ENCODE assay signal across 13 cellular contexts in the genomic region with DNA sequence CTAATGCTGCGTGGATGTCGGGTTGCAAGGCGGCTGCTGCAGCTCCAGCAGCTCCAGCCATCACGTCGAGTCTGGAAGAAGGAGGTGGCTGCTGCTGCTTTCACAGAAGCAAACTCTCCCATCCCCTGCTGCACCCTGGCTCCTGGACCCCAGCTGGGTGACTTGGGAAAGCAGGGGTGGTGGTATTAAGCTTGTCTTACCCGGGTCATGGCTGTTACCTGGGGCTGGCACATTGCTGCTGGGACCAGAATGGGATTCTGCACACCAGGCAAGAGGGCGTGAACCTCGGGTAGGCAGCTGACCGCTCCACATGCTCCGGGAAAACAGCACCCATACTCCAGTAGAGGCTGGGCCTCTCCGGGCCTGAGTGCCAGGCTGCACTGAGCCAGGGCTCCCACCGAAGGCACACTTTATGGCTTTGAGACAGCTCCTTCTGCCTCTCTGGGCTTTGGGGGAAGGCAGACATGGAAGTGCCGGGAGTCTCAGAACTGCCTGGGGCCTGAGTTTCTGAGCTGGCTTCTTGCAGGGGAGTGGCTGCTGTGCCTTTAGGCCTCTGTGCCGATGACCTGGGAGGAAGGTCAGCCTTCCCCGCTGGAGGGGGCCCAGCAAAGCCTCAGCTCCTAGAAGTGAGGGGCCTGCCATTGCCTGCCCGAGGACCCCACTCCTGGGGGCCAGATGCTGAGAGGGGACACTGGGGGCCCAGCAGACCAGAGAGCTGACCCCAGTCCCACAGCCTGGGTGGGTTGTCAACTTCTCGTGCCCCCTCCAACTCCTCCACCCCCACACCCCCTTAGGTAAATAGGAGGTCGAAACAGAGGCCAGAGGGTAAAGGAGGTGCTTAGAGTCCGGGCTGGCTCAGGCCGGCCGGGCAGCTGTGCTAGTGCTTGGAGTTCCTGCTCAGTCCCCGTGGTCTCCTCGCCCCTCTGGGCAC. TPM values are rescaled to one million over a fixed set of nuclear protein-coding genes. Genes with fewer than 3 reads are reported as not detected.
A peak's percentile ranks its signal among the peaks of the same experiment; 100 is the strongest.
DNase-seq lines count a peak whose midpoint lies in the region; ATAC-seq and TF ChIP-seq lines count a peak whose summit lies in the region.
"Had no signal": no experiment of that assay in that cellular context is flagged by ENCODE, and none has a peak within 500 bp of the region (broad histone marks: within the 10 kb centered on the region; RNA-seq: fewer than 3 reads in every experiment).

No MANE protein-coding gene starts in this region.

- H3K79me2 ChIP-seq in KMS-11 (ENCODE audit: insufficient read depth, low read depth) = no peaks in the 10 kb centered on the region

- H3K9me3 Mint-ChIP-seq in progenitor cell of endocrine pancreas (ENCODE audit: low read depth) = no peaks in the 10 kb centered on the region
- H3K9me3 Mint-ChIP-seq in activated CD8-positive, alpha-beta memory T cell treated with anti-CD3 and anti-CD28 coated beads, Interleukin-2, amount 10 ng/mL, durations not matched to agents 7 days and 5 days (ENCODE audit: low read depth) = no peaks in the 10 kb centered on the region
- no peaks in the 10 kb centered on the region for H3K9me3 Mint-ChIP-seq in activated T-helper 2 cell treated with anti-CD3 and anti-CD28 coated beads, Interferon-gamma antibody, Interleukin-2, Interleukin-4, amounts not matched to agents 10 μg/mL and 5 μg/mL and 100 μg/mL, durations not matched to agents 14 hours and 24 hours and 36 hours
- H3K9me3 Mint-ChIP-seq: activated T-cell treated with anti-CD3 and anti-CD28 coated beads, Interleukin-2, amount 50 U/mL, for 24 hours had no signal

- TF ChIP-seq POLR2A in erythroblast (IDR thresholded peaks at IDR 0.05; ENCODE audit: low read length) = peak; percentile 68

- H2AFZ ChIP-seq in KMS-11 (ENCODE audit: low read depth) = no peak overlapping the region

- no peak for ATAC-seq in activated CD8-positive, alpha-beta memory T cell treated with anti-CD3 and anti-CD28 coated beads, Interleukin-2, amount 10 ng/mL, durations not matched to agents 7 days and 5 days

- peak overlapping the region in 2 of 11 experiments; percentile 31 to 56; a peak in 2 of 22 replicates for H3K9ac ChIP-seq in BLaER1 treated with 17β-estradiol and CSF1 and Interleukin-3, amounts not matched to agents 10 nM and 100 nM
- no peak overlapping the region for H3K9ac ChIP-seq in KMS-11

- peaks cover under 1 to 12% (median 8%) of the 10 kb centered on the region in 11 experiments; a peak in 18 of 22 replicates for H3K36me3 ChIP-seq in BLaER1 treated with 17β-estradiol and CSF1 and Interleukin-3, amounts not matched to agents 10 nM and 100 nM
- H3K36me3 ChIP-seq in KMS-11 (ENCODE audit: insufficient read depth) = no peaks in the 10 kb centered on the region
- H3K36me3 ChIP-seq: Peyer's patch had no signal

- intact Hi-C loops in activated T-helper 2 cell treated with anti-CD3 and anti-CD28 coated beads, Interferon-gamma antibody, Interleukin-2, Interleukin-4, amounts not matched to agents 10 μg/mL and 5 μg/mL and 100 μg/mL, durations not matched to agents 14 hours and 24 hours and 36 hours (cut with micrococcal nuclease) = loop anchor here (2.0 to 10.0 kb wide), 2 partner anchors 23 to 131 kb away; partner anchors contain the start of genes C1orf174 and LRRC47

- peaks cover 4% of the 10 kb centered on the region for H3K27me3 Mint-ChIP-seq in progenitor cell of endocrine pancreas
- H3K27me3 Mint-ChIP-seq in activated CD8-positive, alpha-beta memory T cell treated with anti-CD3 and anti-CD28 coated beads, Interleukin-2, amount 10 ng/mL, durations not matched to agents 7 days and 5 days = no peaks in the 10 kb centered on the region
- H3K27me3 Mint-ChIP-seq in activated T-helper 2 cell treated with anti-CD3 and anti-CD28 coated beads, Interferon-gamma antibody, Interleukin-2, Interleukin-4, amounts not matched to agents 10 μg/mL and 5 μg/mL and 100 μg/mL, durations not matched to agents 14 hours and 24 hours and 36 hours (ENCODE audit: low read depth) = no peaks in the 10 kb centered on the region
- H3K27me3 Mint-ChIP-seq: activated T-cell treated with anti-CD3 and anti-CD28 coated beads, Interleukin-2, amount 50 U/mL, for 24 hours had no signal

- H3K36me3 Mint-ChIP-seq in progenitor cell of endocrine pancreas (ENCODE audit: insufficient read depth) = no peaks in the 10 kb centered on the region
- no peaks in the 10 kb centered on the region for H3K36me3 Mint-ChIP-seq in activated CD8-positive, alpha-beta memory T cell treated with anti-CD3 and anti-CD28 coated beads, Interleukin-2, amount 10 ng/mL, durations not matched to agents 7 days and 5 days
- no peaks in the 10 kb centered on the region for H3K36me3 Mint-ChIP-seq in activated T-helper 2 cell treated with anti-CD3 and anti-CD28 coated beads, Interferon-gamma antibody, Interleukin-2, Interleukin-4, amounts not matched to agents 10 μg/mL and 5 μg/mL and 100 μg/mL, durations not matched to agents 14 hours and 24 hours and 36 hours (ENCODE audit: low read depth)

- DNase-seq in erythroblast (lab: John Stamatoyannopoulos, UW) (peak; percentile 56 to 58), progenitor cell of endocrine pancreas (ENCODE audit: low spot score, unreplicated experiment) (no peak), islet precursor cell (no peak), GM03348 (ENCODE audit: low spot score) (no peak)
- DNase-seq in activated CD8-positive, alpha-beta memory T cell treated with anti-CD3 and anti-CD28 coated beads, Interleukin-2, amount 10 ng/mL, durations not matched to agents 7 days and 5 days = no peak
- no peak for DNase-seq in activated T-helper 2 cell treated with anti-CD3 and anti-CD28 coated beads, Interferon-gamma antibody, Interleukin-2, Interleukin-4, amounts not matched to agents 10 μg/mL and 5 μg/mL and 100 μg/mL, durations not matched to agents 14 hours and 24 hours and 36 hours (ENCODE audit: low spot score)
- DNase-seq: NCI-H2029 treated with DMSO at 0.1 percent for 48 hours had no signal

- peaks cover 0 to 5% (median 0%) of the 10 kb centered on the region in 11 experiments; a peak in 3 of 22 replicates for H3K27me3 ChIP-seq in BLaER1 treated with 17β-estradiol and CSF1 and Interleukin-3, amounts not matched to agents 10 nM and 100 nM
- peaks cover 23% of the 10 kb centered on the region for H3K27me3 ChIP-seq in KMS-11 (ENCODE audit: insufficient read depth, low read depth)
- H3K27me3 ChIP-seq: right lobe of liver had no signal

- CTCF ChIA-PET in activated CD8-positive, alpha-beta memory T cell treated with anti-CD3 and anti-CD28 coated beads, Interleukin-2, amount 10 ng/mL, durations not matched to agents 7 days and 5 days (lab: Charles Lee) = interaction anchor here (1.0 to 3.9 kb wide), 2 partner anchors 22 to 29 kb away, joined by 3 to 25 read pairs; partner anchors contain the start of gene LRRC47

- H3K9me3 ChIP-seq in BLaER1 treated with 17β-estradiol and CSF1 and Interleukin-3, amounts not matched to agents 10 nM and 100 nM (replicated peaks in 1 of 11) = no peaks in the 10 kb centered on the region
- H3K9me3 ChIP-seq: Peyer's patch, right lobe of liver had no signal

- H3K4me3 Mint-ChIP-seq in progenitor cell of endocrine pancreas (ENCODE audit: low read depth) = peak overlapping the region; percentile 65
- no peak overlapping the region for H3K4me3 Mint-ChIP-seq in activated CD8-positive, alpha-beta memory T cell treated with anti-CD3 and anti-CD28 coated beads, Interleukin-2, amount 10 ng/mL, durations not matched to agents 7 days and 5 days
- H3K4me3 Mint-ChIP-seq in activated T-helper 2 cell treated with anti-CD3 and anti-CD28 coated beads, Interferon-gamma antibody, Interleukin-2, Interleukin-4, amounts not matched to agents 10 μg/mL and 5 μg/mL and 100 μg/mL, durations not matched to agents 14 hours and 24 hours and 36 hours (ENCODE audit: low read depth) = no peak overlapping the region

- peaks cover 4% of the 10 kb centered on the region for H3K4me1 Mint-ChIP-seq in progenitor cell of endocrine pancreas (ENCODE audit: low read depth)
- H3K4me1 Mint-ChIP-seq in activated CD8-positive, alpha-beta memory T cell treated with anti-CD3 and anti-CD28 coated beads, Interleukin-2, amount 10 ng/mL, durations not matched to agents 7 days and 5 days = peaks cover 2% of the 10 kb centered on the region
- H3K4me1 Mint-ChIP-seq in activated T-helper 2 cell treated with anti-CD3 and anti-CD28 coated beads, Interferon-gamma antibody, Interleukin-2, Interleukin-4, amounts not matched to agents 10 μg/mL and 5 μg/mL and 100 μg/mL, durations not matched to agents 14 hours and 24 hours and 36 hours (ENCODE audit: low read depth) = peaks cover 5% of the 10 kb centered on the region

- no peak overlapping the region for H3K27ac ChIP-seq in BLaER1 treated with 17β-estradiol and CSF1 and Interleukin-3, amounts not matched to agents 10 nM and 100 nM
- H3K27ac ChIP-seq in KMS-11 = no peak overlapping the region

- H3K27ac Mint-ChIP-seq in progenitor cell of endocrine pancreas = no peak overlapping the region
- H3K27ac Mint-ChIP-seq in activated CD8-positive, alpha-beta memory T cell treated with anti-CD3 and anti-CD28 coated beads, Interleukin-2, amount 10 ng/mL, durations not matched to agents 7 days and 5 days = no peak overlapping the region
- H3K27ac Mint-ChIP-seq in activated T-helper 2 cell treated with anti-CD3 and anti-CD28 coated beads, Interferon-gamma antibody, Interleukin-2, Interleukin-4, amounts not matched to agents 10 μg/mL and 5 μg/mL and 100 μg/mL, durations not matched to agents 14 hours and 24 hours and 36 hours = no peak overlapping the region
- H3K27ac Mint-ChIP-seq: activated T-cell treated with anti-CD3 and anti-CD28 coated beads, Interleukin-2, amount 50 U/mL, for 24 hours had no signal

- peak overlapping the region; percentile 84 to 98 (median 94) for H3K4me2 ChIP-seq in BLaER1 treated with 17β-estradiol and CSF1 and Interleukin-3, amounts not matched to agents 10 nM and 100 nM
- no peak overlapping the region for H3K4me2 ChIP-seq in KMS-11

- H4K20me1 ChIP-seq in BLaER1 treated with 17β-estradiol and CSF1 and Interleukin-3, amounts not matched to agents 10 nM and 100 nM = peaks cover 28 to 59% (median 52%) of the 10 kb centered on the region in 11 experiments; a peak in 21 of 22 replicates
- H4K20me1 ChIP-seq in KMS-11 (ENCODE audit: insufficient read depth) = no peaks in the 10 kb centered on the region

- peak overlapping the region in 3 of 10 experiments; percentile 59 to 64 (median 62); a peak in 1 of 20 replicates for H3K4me3 ChIP-seq in BLaER1 treated with 17β-estradiol and CSF1 and Interleukin-3, amounts not matched to agents 10 nM and 100 nM
- peak overlapping the region; percentile 5 for H3K4me3 ChIP-seq in KMS-11 (IDR thresholded peaks at IDR 0.05; ENCODE audit: insufficient read depth, low read depth, low read length)

- peaks cover 71 to 97% (median 96%) of the 10 kb centered on the region in 10 experiments for H3K4me1 ChIP-seq in BLaER1 treated with 17β-estradiol and CSF1 and Interleukin-3, amounts not matched to agents 10 nM and 100 nM
- H3K4me1 ChIP-seq in KMS-11 (ENCODE audit: low read depth, poor library complexity, severe bottlenecking) = peaks cover 15% of the 10 kb centered on the region

- TF ChIP-seq CTCF in KMS-11 (conservative IDR thresholded peaks at IDR 0.05; ENCODE audit: low read depth, low read length) (no peak), progenitor cell of endocrine pancreas (IDR thresholded peaks at IDR 0.05; ENCODE audit: unreplicated experiment) (no peak)

RNA-seq across cellular contexts. Expression of gene SMIM1, which starts 1.3 kb away (rescaled TPM):
- 10.8 and 12.0 TPM in 2 replicates for total RNA-seq in progenitor cell of endocrine pancreas
- not detected for total RNA-seq in activated CD8-positive, alpha-beta memory T cell treated with anti-CD3 and anti-CD28 coated beads, Interleukin-2, amount 10 ng/mL, durations not matched to agents 7 days and 5 days
- 1.4 and 2.3 TPM in 2 replicates for total RNA-seq in activated T-helper 2 cell treated with anti-CD3 and anti-CD28 coated beads, Interferon-gamma antibody, Interleukin-2, Interleukin-4, amounts not matched to agents 10 μg/mL and 5 μg/mL and 100 μg/mL, durations not matched to agents 14 hours and 24 hours and 36 hours
- total RNA-seq: Peyer's patch had no signal

RNA-seq across cellular contexts. Expression of gene CCDC27, which starts 21.6 kb away (rescaled TPM):
- total RNA-seq in progenitor cell of endocrine pancreas = not detected in 2 replicates
- total RNA-seq in activated CD8-positive, alpha-beta memory T cell treated with anti-CD3 and anti-CD28 coated beads, Interleukin-2, amount 10 ng/mL, durations not matched to agents 7 days and 5 days = not detected
- total RNA-seq in activated T-helper 2 cell treated with anti-CD3 and anti-CD28 coated beads, Interferon-gamma antibody, Interleukin-2, Interleukin-4, amounts not matched to agents 10 μg/mL and 5 μg/mL and 100 μg/mL, durations not matched to agents 14 hours and 24 hours and 36 hours = 0.07 TPM in 1 of 2 replicates, not detected in the other
- total RNA-seq: lung, Peyer's patch, right lobe of liver had no signal

RNA-seq across cellular contexts. Expression of gene LRRC47, which starts 22.5 kb away (rescaled TPM):
- total RNA-seq in progenitor cell of endocrine pancreas = 54.9 and 57.0 TPM in 2 replicates
- 10 to 100 TPM; 31.8 to 42.6 TPM for total RNA-seq in activated CD8-positive, alpha-beta memory T cell treated with anti-CD3 and anti-CD28 coated beads, Interleukin-2, amount 10 ng/mL, durations not matched to agents 7 days and 5 days
- total RNA-seq in activated T-helper 2 cell treated with anti-CD3 and anti-CD28 coated beads, Interferon-gamma antibody, Interleukin-2, Interleukin-4, amounts not matched to agents 10 μg/mL and 5 μg/mL and 100 μg/mL, durations not matched to agents 14 hours and 24 hours and 36 hours = 40.4 and 41.3 TPM in 2 replicates

Comparison
In these comparisons a context has a peak if more than half of its experiments do, and no peak if none do; other contexts are left out.
1. DNase-seq: peak in erythroblast (2 of 2); none in progenitor cell of endocrine pancreas (single experiment), islet precursor cell (single experiment), activated CD8-positive, alpha-beta memory T cell treated with anti-CD3 and anti-CD28 coated beads, Interleukin-2, amount 10 ng/mL, durations not matched to agents 7 days and 5 days (single experiment), GM03348 (single experiment) and activated T-helper 2 cell treated with anti-CD3 and anti-CD28 coated beads, Interferon-gamma antibody, Interleukin-2, Interleukin-4, amounts not matched to agents 10 μg/mL and 5 μg/mL and 100 μg/mL, durations not matched to agents 14 hours and 24 hours and 36 hours (single experiment).